11 cellular contexts compared by ENCODE assay signal in the genomic region with DNA sequence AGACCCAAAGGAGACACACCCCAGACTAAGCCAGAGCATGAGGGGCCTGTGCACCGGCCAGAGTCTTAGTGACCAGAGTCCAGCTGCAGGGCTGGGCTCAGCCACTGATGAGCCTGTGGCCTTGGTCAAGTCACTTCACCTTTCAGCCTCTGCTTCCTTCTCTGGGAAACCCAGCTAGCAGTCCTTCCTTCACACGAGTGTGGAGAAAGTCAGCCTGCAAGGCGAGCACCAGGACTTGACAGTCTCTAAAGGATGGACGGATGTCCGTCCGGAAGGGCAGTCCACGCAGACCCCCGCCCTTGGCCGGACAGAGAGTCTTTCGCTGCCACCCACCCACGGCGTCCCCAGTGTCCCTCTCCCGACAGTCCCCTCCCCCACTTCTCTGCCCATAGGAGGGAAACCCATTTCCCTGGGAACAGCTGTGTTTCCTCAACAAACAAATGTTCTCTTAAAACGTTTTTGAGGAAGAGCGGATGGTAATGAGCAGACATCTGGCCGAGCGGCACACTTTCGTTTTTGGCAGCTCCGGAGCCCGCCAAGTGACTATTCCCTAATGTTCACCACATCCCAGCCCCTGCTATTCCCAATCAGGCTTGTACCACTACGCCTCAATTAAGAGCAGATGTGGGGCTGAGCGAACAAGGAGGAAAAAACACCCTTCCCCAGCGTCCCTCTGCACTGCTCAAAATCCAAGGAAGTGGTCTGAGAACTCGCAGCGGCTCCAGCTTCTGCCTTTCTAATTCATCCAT.
A peak's percentile ranks its signal among the peaks of the same experiment; 100 is the strongest.
DNase-seq lines count a peak whose midpoint lies in the region; ATAC-seq, FAIRE-seq and TF ChIP-seq lines count a peak whose summit lies in the region.
"Had no signal": no experiment of that assay in that cellular context is flagged by ENCODE, and none has a peak within 500 bp of the region (broad histone marks: within the 10 kb centered on the region; RNA-seq: fewer than 3 reads in every experiment).

No MANE protein-coding gene starts in this region.

- H3K4me1 Mint-ChIP-seq in stimulated activated memory B cell treated with anti-CD40 and anti-IgM and Interleukin-4, amounts not matched to agents 10 μg/mL and 1 μg/mL and 100 μg/mL, for 72 hours, result peaks cover 24% of the 10 kb centered on the region
- H3K4me1 Mint-ChIP-seq in stimulated activated effector memory CD8-positive, alpha-beta T cell treated with anti-CD3 and anti-CD28 coated beads, Interleukin-12 subunit alpha, Interleukin-12 subunit beta, amount 100 ng/mL, for 72 hours, result peaks cover 22% of the 10 kb centered on the region
- H3K4me1 Mint-ChIP-seq in CD4-positive, alpha-beta memory T cell, result peaks cover 0 to 4% (median 0%) of the 10 kb centered on the region in 4 donors

- POLR2A ChIA-PET in CD4-positive, alpha-beta memory T cell (lab: Charles Lee; ENCODE audit: partially characterized antibody), result no interaction called here

- ATAC-seq in stimulated activated memory B cell treated with anti-CD40 and anti-IgM and Interleukin-4, amounts not matched to agents 10 μg/mL and 1 μg/mL and 100 μg/mL, for 72 hours, result peak; percentile 14
- ATAC-seq in stimulated activated effector memory CD8-positive, alpha-beta T cell treated with anti-CD3 and anti-CD28 coated beads, Interleukin-12 subunit alpha, Interleukin-12 subunit beta, amount 100 ng/mL, for 72 hours, result no peak
- ATAC-seq in pancreas, result no peak
- ATAC-seq: activated T-cell treated with anti-CD3 and anti-CD28 coated beads, Interleukin-2, amount 50 U/mL, for 72 hours had no signal

- WGBS in pancreas, 2 donors, result 70 to 73% methylated on average over 25 of the region's 25 CpGs

- H3K9me3 ChIP-seq in CD4-positive, alpha-beta memory T cell (ENCODE audit: control insufficient read depth in 1 of 2, low read length in 2 of 2), result no peaks in the 10 kb centered on the region
- no peaks in the 10 kb centered on the region for H3K9me3 ChIP-seq in pancreas

- no peak overlapping the region for H3K27ac Mint-ChIP-seq in stimulated activated memory B cell treated with anti-CD40 and anti-IgM and Interleukin-4, amounts not matched to agents 10 μg/mL and 1 μg/mL and 100 μg/mL, for 72 hours
- H3K27ac Mint-ChIP-seq in stimulated activated effector memory CD8-positive, alpha-beta T cell treated with anti-CD3 and anti-CD28 coated beads, Interleukin-12 subunit alpha, Interleukin-12 subunit beta, amount 100 ng/mL, for 72 hours, result no peak overlapping the region
- no peak overlapping the region for H3K27ac Mint-ChIP-seq in CD4-positive, alpha-beta memory T cell
- H3K27ac Mint-ChIP-seq: activated T-cell treated with anti-CD3 and anti-CD28 coated beads, Interleukin-2, amount 50 U/mL, for 72 hours had no signal

- intact Hi-C loops in CD4-positive, alpha-beta memory T cell (cut with micrococcal nuclease), result no loop called here
- intact Hi-C loops in pancreas (cut with DNase I), result no loop called here

- H3K9me3 Mint-ChIP-seq in stimulated activated memory B cell treated with anti-CD40 and anti-IgM and Interleukin-4, amounts not matched to agents 10 μg/mL and 1 μg/mL and 100 μg/mL, for 72 hours, result peaks cover 14% of the 10 kb centered on the region
- peaks cover 4% of the 10 kb centered on the region for H3K9me3 Mint-ChIP-seq in stimulated activated effector memory CD8-positive, alpha-beta T cell treated with anti-CD3 and anti-CD28 coated beads, Interleukin-12 subunit alpha, Interleukin-12 subunit beta, amount 100 ng/mL, for 72 hours
- H3K9me3 Mint-ChIP-seq in CD4-positive, alpha-beta memory T cell, result peaks cover 0 to 38% (median 7%) of the 10 kb centered on the region in 8 donors

- TF ChIP-seq CTCF in astrocyte of the spinal cord (IDR thresholded peaks at IDR 0.05; ENCODE audit: low read depth, low read length) (no peak), pancreas (IDR thresholded peaks at IDR 0.05) (no peak)

- in situ Hi-C loops in astrocyte of the spinal cord (cut with HindIII; ENCODE audit: low sequenced_read_pairs), result no loop called here

- no peak overlapping the region for H3K27ac ChIP-seq in CD4-positive, alpha-beta memory T cell (ENCODE audit: low read depth, low read length)
- no peak overlapping the region for H3K27ac ChIP-seq in pancreas

- no peak overlapping the region for H3K4me3 Mint-ChIP-seq in stimulated activated memory B cell treated with anti-CD40 and anti-IgM and Interleukin-4, amounts not matched to agents 10 μg/mL and 1 μg/mL and 100 μg/mL, for 72 hours
- no peak overlapping the region for H3K4me3 Mint-ChIP-seq in stimulated activated effector memory CD8-positive, alpha-beta T cell treated with anti-CD3 and anti-CD28 coated beads, Interleukin-12 subunit alpha, Interleukin-12 subunit beta, amount 100 ng/mL, for 72 hours
- H3K4me3 Mint-ChIP-seq in CD4-positive, alpha-beta memory T cell, result no peak overlapping the region
- H3K4me3 Mint-ChIP-seq: activated T-cell treated with anti-CD3 and anti-CD28 coated beads, Interleukin-2, amount 50 U/mL, for 72 hours had no signal

- H3K4me3 ChIP-seq in astrocyte of the spinal cord (ENCODE audit: low read depth, low read length) (peak overlapping the region; percentile 29), pancreas (peak overlapping the region in 1 of 4 donors; percentile 10)
- no peak overlapping the region for H3K4me3 ChIP-seq in CD4-positive, alpha-beta memory T cell (ENCODE audit: low read length in 2 of 2)

- H3K36me3 Mint-ChIP-seq in stimulated activated memory B cell treated with anti-CD40 and anti-IgM and Interleukin-4, amounts not matched to agents 10 μg/mL and 1 μg/mL and 100 μg/mL, for 72 hours, result no peaks in the 10 kb centered on the region
- H3K36me3 Mint-ChIP-seq in stimulated activated effector memory CD8-positive, alpha-beta T cell treated with anti-CD3 and anti-CD28 coated beads, Interleukin-12 subunit alpha, Interleukin-12 subunit beta, amount 100 ng/mL, for 72 hours, result no peaks in the 10 kb centered on the region
- no peaks in the 10 kb centered on the region for H3K36me3 Mint-ChIP-seq in CD4-positive, alpha-beta memory T cell

- H3K4me1 ChIP-seq in CD4-positive, alpha-beta memory T cell (ENCODE audit: insufficient read depth, low read length), result no peaks in the 10 kb centered on the region
- peaks cover 0 to 13% (median 13%) of the 10 kb centered on the region in 3 donors for H3K4me1 ChIP-seq in pancreas

- CTCF ChIA-PET in CD4-positive, alpha-beta memory T cell (lab: Charles Lee; ENCODE audit: partially characterized antibody), result no interaction called here

- H3K27me3 ChIP-seq in CD4-positive, alpha-beta memory T cell (ENCODE audit: insufficient read depth, low read length), result no peaks in the 10 kb centered on the region
- no peaks in the 10 kb centered on the region for H3K27me3 ChIP-seq in pancreas

- FAIRE-seq in pancreas (lab: Jason Lieb, UNC), result no peak

- peak; percentile 46 for DNase-seq in GM04504 (ENCODE audit: low read depth)
- peak; percentile 13 for DNase-seq in astrocyte of the spinal cord (ENCODE audit: low read depth, low spot score)
- DNase-seq in hepatic stellate cell (ENCODE audit: low spot score), result peak; percentile 51
- DNase-seq in stimulated activated effector memory CD8-positive, alpha-beta T cell treated with anti-CD3 and anti-CD28 coated beads, Interleukin-12 subunit alpha, Interleukin-12 subunit beta, amount 100 ng/mL, for 72 hours (ENCODE audit: low spot score in 2 of 2), result no peak
- no peak for DNase-seq in CD4-positive, alpha-beta memory T cell
- no peak for DNase-seq in pancreas
- no peak for DNase-seq in SKM-1 treated with dmso at 0.1 percent for 144 hours (lab: John Stamatoyannopoulos, UW; ENCODE audit: unreplicated experiment)
- DNase-seq: activated T-cell treated with anti-CD3 and anti-CD28 coated beads, Interleukin-2, amount 50 U/mL, for 72 hours; GF-D8; NCI-H1105 had no signal

- H3K36me3 ChIP-seq in CD4-positive, alpha-beta memory T cell (ENCODE audit: insufficient read depth, low read length), result no peaks in the 10 kb centered on the region
- H3K36me3 ChIP-seq in pancreas, result no peaks in the 10 kb centered on the region

- peaks cover 29% of the 10 kb centered on the region for H3K27me3 Mint-ChIP-seq in stimulated activated memory B cell treated with anti-CD40 and anti-IgM and Interleukin-4, amounts not matched to agents 10 μg/mL and 1 μg/mL and 100 μg/mL, for 72 hours
- peaks cover 4 to 14% of the 10 kb centered on the region in 2 donors for H3K27me3 Mint-ChIP-seq in CD4-positive, alpha-beta memory T cell

Comparison
In these comparisons a context has a peak if more than half of its experiments do, and no peak if none do; other contexts are left out.
1. DNase-seq: peak in GM04504 (single experiment), astrocyte of the spinal cord (single experiment) and hepatic stellate cell (single experiment); none in stimulated activated effector memory CD8-positive, alpha-beta T cell treated with anti-CD3 and anti-CD28 coated beads, Interleukin-12 subunit alpha, Interleukin-12 subunit beta, amount 100 ng/mL, for 72 hours (0 of 2), CD4-positive, alpha-beta memory T cell (0 of 5), pancreas (0 of 6) and SKM-1 treated with dmso at 0.1 percent for 144 hours (single experiment).